ENCODE assay signal across 8 cellular contexts in genomic region chr3:194141415-194142155, GRCh38. TPM values are rescaled to one million over a fixed set of nuclear protein-coding genes. Genes with fewer than 3 reads are reported as not detected.
DNase-seq lines count a peak whose midpoint lies in the region; ATAC-seq lines count a peak whose summit lies in the region.

No MANE protein-coding gene starts in this region.

- ATAC-seq in HG03571 (IDR thresholded peaks at IDR 0.05; ENCODE audit: unreplicated experiment) (peak; percentile 54), naive B cell (ENCODE audit: low read depth in 2 of 2) (peak; percentile 13 to 15)

- peaks cover 3% of the 10 kb centered on the region for H3K36me3 Mint-ChIP-seq in activated T-helper 2 cell treated with anti-CD3 and anti-CD28 coated beads, Interferon-gamma antibody, Interleukin-2, Interleukin-4, amounts not matched to agents 10 μg/mL and 5 μg/mL and 100 μg/mL, durations not matched to agents 14 hours and 24 hours and 36 hours (ENCODE audit: low read depth)
- no peaks in the 10 kb centered on the region for H3K36me3 Mint-ChIP-seq in naive B cell
- no peaks in the 10 kb centered on the region for H3K36me3 Mint-ChIP-seq in stimulated activated naive CD8-positive, alpha-beta T cell treated with anti-CD3 and anti-CD28 coated beads, Interleukin-15, Interleukin-2, amounts not matched to agents 100 ng/mL and 50 ng/mL, for 24 hours (ENCODE audit: low read depth)

- peaks cover 28% of the 10 kb centered on the region for H3K4me1 Mint-ChIP-seq in activated T-helper 2 cell treated with anti-CD3 and anti-CD28 coated beads, Interferon-gamma antibody, Interleukin-2, Interleukin-4, amounts not matched to agents 10 μg/mL and 5 μg/mL and 100 μg/mL, durations not matched to agents 14 hours and 24 hours and 36 hours (ENCODE audit: low read depth)
- H3K4me1 Mint-ChIP-seq in naive B cell, result peaks cover 14 to 38% (median 30%) of the 10 kb centered on the region in 3 donors
- H3K4me1 Mint-ChIP-seq in stimulated activated naive CD8-positive, alpha-beta T cell treated with anti-CD3 and anti-CD28 coated beads, Interleukin-15, Interleukin-2, amounts not matched to agents 100 ng/mL and 50 ng/mL, for 24 hours (ENCODE audit: low read depth), result peaks cover 36% of the 10 kb centered on the region

- peak overlapping the region; percentile 62 for H3K27ac Mint-ChIP-seq in activated T-helper 2 cell treated with anti-CD3 and anti-CD28 coated beads, Interferon-gamma antibody, Interleukin-2, Interleukin-4, amounts not matched to agents 10 μg/mL and 5 μg/mL and 100 μg/mL, durations not matched to agents 14 hours and 24 hours and 36 hours
- H3K27ac Mint-ChIP-seq in naive B cell, result peak overlapping the region in 3 of 6 donors; percentile 79 to 97 (median 87)
- peak overlapping the region; percentile 11 for H3K27ac Mint-ChIP-seq in stimulated activated naive CD8-positive, alpha-beta T cell treated with anti-CD3 and anti-CD28 coated beads, Interleukin-15, Interleukin-2, amounts not matched to agents 100 ng/mL and 50 ng/mL, for 24 hours

- peaks cover 64% of the 10 kb centered on the region for H3K27me3 Mint-ChIP-seq in activated T-helper 2 cell treated with anti-CD3 and anti-CD28 coated beads, Interferon-gamma antibody, Interleukin-2, Interleukin-4, amounts not matched to agents 10 μg/mL and 5 μg/mL and 100 μg/mL, durations not matched to agents 14 hours and 24 hours and 36 hours (ENCODE audit: low read depth)
- H3K27me3 Mint-ChIP-seq in naive B cell, result peaks cover 0 to 22% (median 19%) of the 10 kb centered on the region in 3 donors
- peaks cover 49% of the 10 kb centered on the region for H3K27me3 Mint-ChIP-seq in stimulated activated naive CD8-positive, alpha-beta T cell treated with anti-CD3 and anti-CD28 coated beads, Interleukin-15, Interleukin-2, amounts not matched to agents 100 ng/mL and 50 ng/mL, for 24 hours

- peaks cover 23% of the 10 kb centered on the region for H3K36me3 ChIP-seq in NT2/D1 (ENCODE audit: insufficient read depth, insufficient read length, low read length)

- H3K4me1 ChIP-seq in NT2/D1 (ENCODE audit: insufficient read depth, insufficient read length), result peaks cover 10% of the 10 kb centered on the region

- H3K9ac ChIP-seq in NT2/D1 (ENCODE audit: insufficient read length, low read depth), result peak overlapping the region; percentile 78

- H3K4me3 Mint-ChIP-seq in activated T-helper 2 cell treated with anti-CD3 and anti-CD28 coated beads, Interferon-gamma antibody, Interleukin-2, Interleukin-4, amounts not matched to agents 10 μg/mL and 5 μg/mL and 100 μg/mL, durations not matched to agents 14 hours and 24 hours and 36 hours (ENCODE audit: low read depth), result peak overlapping the region; percentile 63
- peak overlapping the region; percentile 55 to 86 (median 68) for H3K4me3 Mint-ChIP-seq in naive B cell
- peak overlapping the region; percentile 69 for H3K4me3 Mint-ChIP-seq in stimulated activated naive CD8-positive, alpha-beta T cell treated with anti-CD3 and anti-CD28 coated beads, Interleukin-15, Interleukin-2, amounts not matched to agents 100 ng/mL and 50 ng/mL, for 24 hours

- peak overlapping the region; percentile 17 for H3K4me3 ChIP-seq in NT2/D1 (ENCODE audit: insufficient read length, low read depth)

- intact Hi-C loops in activated T-helper 2 cell treated with anti-CD3 and anti-CD28 coated beads, Interferon-gamma antibody, Interleukin-2, Interleukin-4, amounts not matched to agents 10 μg/mL and 5 μg/mL and 100 μg/mL, durations not matched to agents 14 hours and 24 hours and 36 hours (cut with micrococcal nuclease), result no loop called here

- H3K9me3 Mint-ChIP-seq in activated T-helper 2 cell treated with anti-CD3 and anti-CD28 coated beads, Interferon-gamma antibody, Interleukin-2, Interleukin-4, amounts not matched to agents 10 μg/mL and 5 μg/mL and 100 μg/mL, durations not matched to agents 14 hours and 24 hours and 36 hours, result no peaks in the 10 kb centered on the region
- H3K9me3 Mint-ChIP-seq in naive B cell, result peaks cover 0 to 4% (median 0%) of the 10 kb centered on the region in 7 donors
- no peaks in the 10 kb centered on the region for H3K9me3 Mint-ChIP-seq in stimulated activated naive CD8-positive, alpha-beta T cell treated with anti-CD3 and anti-CD28 coated beads, Interleukin-15, Interleukin-2, amounts not matched to agents 100 ng/mL and 50 ng/mL, for 24 hours

- peaks cover 2% of the 10 kb centered on the region for H3K27me3 ChIP-seq in NT2/D1 (ENCODE audit: insufficient read depth, insufficient read length)

- DNase-seq in Ammon's horn (ENCODE audit: low spot score), result peak; percentile 80
- peak; percentile 76 for DNase-seq in GM19240 (ENCODE audit: insufficient read length, low spot score)
- DNase-seq in NT2/D1 (ENCODE audit: low read depth, low spot score), result peak; percentile 81
- DNase-seq in activated T-helper 2 cell treated with anti-CD3 and anti-CD28 coated beads, Interferon-gamma antibody, Interleukin-2, Interleukin-4, amounts not matched to agents 10 μg/mL and 5 μg/mL and 100 μg/mL, durations not matched to agents 14 hours and 24 hours and 36 hours (ENCODE audit: low spot score), result peak; percentile 52
- DNase-seq in fibroblast of gingiva (ENCODE audit: low read depth), result peak; percentile 75
- peak; percentile 59 for DNase-seq in naive B cell

- no peaks in the 10 kb centered on the region for H3K9me3 ChIP-seq in NT2/D1 (ENCODE audit: insufficient read depth, low read length)

RNA-seq across cellular contexts. Expression of gene HES1, which starts 5.6 kb away (rescaled TPM):
- 0.37 and 0.53 TPM in 2 replicates for total RNA-seq in activated T-helper 2 cell treated with anti-CD3 and anti-CD28 coated beads, Interferon-gamma antibody, Interleukin-2, Interleukin-4, amounts not matched to agents 10 μg/mL and 5 μg/mL and 100 μg/mL, durations not matched to agents 14 hours and 24 hours and 36 hours
- 10 to 100 TPM; 10.1 to 43.5 (median 25.4) TPM for polyA plus RNA-seq in naive B cell (ENCODE audit: low read depth in 6 of 6)

Comparison
In these comparisons a context has a peak if more than half of its experiments do, and no peak if none do; other contexts are left out.
1. Peak in every context shown above with its lines: DNase-seq, ATAC-seq and H3K4me3 ChIP-seq.